ENCODE assay signal across 1 cellular context in genomic region chr20:44416082-44416715, GRCh38.
A peak's percentile ranks its signal among the peaks of the same experiment; 100 is the strongest.
TF ChIP-seq lines count a peak whose summit lies in the region.

No MANE protein-coding gene starts in this region.

TF ChIP-seq in HepG2, 621 proteins besides CTCF, POLR2A, EP300 and RAD21 (continued from another document):
- TF ChIP-seq ZBTB33 (CRISPR knock-in tag; IDR thresholded peaks at IDR 0.05) = peak; percentile 96
- TF ChIP-seq ZNF605 (CRISPR knock-in tag; IDR thresholded peaks at IDR 0.05) = peak; percentile 53; the same call in 1 of the 2 replicates
